1 cellular context compared by ENCODE assay signal in genomic region chrX:103586659-103587058, GRCh38.
TF ChIP-seq lines count a peak whose summit lies in the region.

No MANE protein-coding gene starts in this region.

TF ChIP-seq in A549, 52 proteins besides CTCF, POLR2A, EP300 and RAD21 (continued from another document):
- TF ChIP-seq ATOH8 (CRISPR knock-in tag; IDR thresholded peaks at IDR 0.05; ENCODE audit: low read depth) (no peak), FOSL2 (IDR thresholded peaks at IDR 0.05) (no peak), FOSL2 (CRISPR knock-in tag; IDR thresholded peaks at IDR 0.05) (no peak), BCL3 (IDR thresholded peaks at IDR 0.05) (no peak)
TF ChIP-seq in A549: peak in this region for 0.
